8 cellular contexts compared by ENCODE assay signal in genomic region chr19:18282788-18283141, GRCh38. TPM values are rescaled to one million over a fixed set of nuclear protein-coding genes. Genes with fewer than 3 reads are reported as not detected.
DNase-seq lines count a peak whose midpoint lies in the region; ATAC-seq and TF ChIP-seq lines count a peak whose summit lies in the region.

No MANE protein-coding gene starts in this region.

- H3K9me3 ChIP-seq in thoracic aorta, result no peaks in the 10 kb centered on the region

- peaks cover 30% of the 10 kb centered on the region for H3K36me3 Mint-ChIP-seq in activated CD4-positive, alpha-beta T cell treated with anti-CD3 and anti-CD28 coated beads, Interleukin-2, amount 10 ng/mL, durations not matched to agents 24 days and 14 days (ENCODE audit: low read depth)

- H3K27me3 ChIP-seq in layer of hippocampus (ENCODE audit: control insufficient read depth, insufficient read depth, low read length) (no peaks in the 10 kb centered on the region), thoracic aorta (replicated peaks; ENCODE audit: insufficient read depth) (no peaks in the 10 kb centered on the region)

- H3K4me3 Mint-ChIP-seq in activated CD4-positive, alpha-beta T cell treated with anti-CD3 and anti-CD28 coated beads, Interleukin-2, amount 10 ng/mL, durations not matched to agents 24 days and 14 days, result peak overlapping the region; percentile 90

- H3K27ac Mint-ChIP-seq in activated CD4-positive, alpha-beta T cell treated with anti-CD3 and anti-CD28 coated beads, Interleukin-2, amount 10 ng/mL, durations not matched to agents 24 days and 14 days, result peak overlapping the region; percentile 98

- peaks cover 3% of the 10 kb centered on the region for H3K9me3 Mint-ChIP-seq in activated CD4-positive, alpha-beta T cell treated with anti-CD3 and anti-CD28 coated beads, Interleukin-2, amount 10 ng/mL, durations not matched to agents 24 days and 14 days

- no peak for TF ChIP-seq CTCF in thoracic aorta (IDR thresholded peaks at IDR 0.05)

- peaks cover 23 to 30% of the 10 kb centered on the region in 2 donors for H3K4me1 ChIP-seq in thoracic aorta (ENCODE audit: control insufficient read depth in 1 of 2, low read depth in 2 of 2)

- peaks cover 1% of the 10 kb centered on the region for H3K27me3 Mint-ChIP-seq in activated CD4-positive, alpha-beta T cell treated with anti-CD3 and anti-CD28 coated beads, Interleukin-2, amount 10 ng/mL, durations not matched to agents 24 days and 14 days

- peak; percentile 76 for DNase-seq in activated CD4-positive, alpha-beta T cell treated with anti-CD3 and anti-CD28 coated beads, Interleukin-2, amount 10 ng/mL, durations not matched to agents 24 days and 14 days
- no peak for DNase-seq in activated CD4-positive, alpha-beta T cell treated with anti-CD3 and anti-CD28 coated beads for 4 hours
- peak; percentile 58 to 65 for DNase-seq in activated T-cell treated with anti-CD3 and anti-CD28 coated beads, Interleukin-2, amount 50 U/mL, for 48 hours
- DNase-seq in thoracic aorta (ENCODE audit: low spot score), result no peak
- DNase-seq in stimulated activated CD4-positive, alpha-beta T cell treated with anti-CD3 and anti-CD28 coated beads, Interleukin-4, amount 100 ng/mL, for 1 hour, result no peak
- DNase-seq in A172 (ENCODE audit: low spot score), result no peak

- H3K36me3 ChIP-seq in thoracic aorta, result peaks cover 12% of the 10 kb centered on the region

- H3K4me1 Mint-ChIP-seq in activated CD4-positive, alpha-beta T cell treated with anti-CD3 and anti-CD28 coated beads, Interleukin-2, amount 10 ng/mL, durations not matched to agents 24 days and 14 days, result peaks cover 55% of the 10 kb centered on the region

- H3K27ac ChIP-seq in layer of hippocampus (ENCODE audit: low read depth, low read length) (peak overlapping the region; percentile 100), thoracic aorta (peak overlapping the region; percentile 99)

- peak overlapping the region; percentile 76 for H3K4me3 ChIP-seq in thoracic aorta

- intact Hi-C loops in activated CD4-positive, alpha-beta T cell treated with anti-CD3 and anti-CD28 coated beads, Interleukin-2, amount 10 ng/mL, durations not matched to agents 24 days and 14 days (cut with micrococcal nuclease), result no loop called here

- ATAC-seq in thoracic aorta (ENCODE audit: insufficient number of reproducible peaks, low FRiP score, low read depth) (no peak), GM19328 (IDR thresholded peaks at IDR 0.05; ENCODE audit: unreplicated experiment) (no peak)

RNA-seq across cellular contexts. Expression of gene JUND, which starts 1.3 kb away (rescaled TPM):
- total RNA-seq in activated CD4-positive, alpha-beta T cell treated with anti-CD3 and anti-CD28 coated beads, Interleukin-2, amount 10 ng/mL, durations not matched to agents 24 days and 14 days, result 382 and 413 TPM in 2 replicates
- total RNA-seq in thoracic aorta, result 100 to 1,000 TPM; 643 to 922 TPM
- total RNA-seq in A172 (2014; rRNA removed; shearing (Covaris generic)), result 91.3 and 129 TPM in 2 replicates

RNA-seq across cellular contexts. Expression of gene IQCN, which starts 8.5 kb away (rescaled TPM):
- total RNA-seq in activated CD4-positive, alpha-beta T cell treated with anti-CD3 and anti-CD28 coated beads, Interleukin-2, amount 10 ng/mL, durations not matched to agents 24 days and 14 days, result 2.3 and 3.0 TPM in 2 replicates
- 10 to 100 TPM in 1 of 2 donors, 1 to 10 TPM in 1; 8.7 to 29.2 TPM for total RNA-seq in thoracic aorta
- total RNA-seq in A172 (2014; rRNA removed; shearing (Covaris generic)), result 0.69 and 1.2 TPM in 2 replicates

RNA-seq across cellular contexts. Expression of gene LSM4, which starts 40.1 kb away (rescaled TPM):
- 217 and 225 TPM in 2 replicates for total RNA-seq in activated CD4-positive, alpha-beta T cell treated with anti-CD3 and anti-CD28 coated beads, Interleukin-2, amount 10 ng/mL, durations not matched to agents 24 days and 14 days
- 10 to 100 TPM; 74.8 to 90.2 TPM for total RNA-seq in thoracic aorta
- 403 and 478 TPM in 2 replicates for total RNA-seq in A172 (2014; rRNA removed; shearing (Covaris generic))

RNA-seq across cellular contexts. Expression of gene PDE4C, which starts 56.5 kb away (rescaled TPM):
- 0.14 and 0.37 TPM in 2 replicates for total RNA-seq in activated CD4-positive, alpha-beta T cell treated with anti-CD3 and anti-CD28 coated beads, Interleukin-2, amount 10 ng/mL, durations not matched to agents 24 days and 14 days
- total RNA-seq in thoracic aorta, result under 1 TPM; 0.41 to 0.42 TPM
- 0.02 TPM in 1 of 2 replicates, not detected in the other for total RNA-seq in A172 (2014; rRNA removed; shearing (Covaris generic))

RNA-seq across cellular contexts. Expression of gene PGPEP1, which starts 57.6 kb away (rescaled TPM):
- 14.6 and 18.5 TPM in 2 replicates for total RNA-seq in activated CD4-positive, alpha-beta T cell treated with anti-CD3 and anti-CD28 coated beads, Interleukin-2, amount 10 ng/mL, durations not matched to agents 24 days and 14 days
- 10 to 100 TPM; 23.7 TPM for total RNA-seq in thoracic aorta
- total RNA-seq in A172 (2014; rRNA removed; shearing (Covaris generic)), result 14.6 and 19.1 TPM in 2 replicates

Comparison
In these comparisons a context has a peak if more than half of its experiments do, and no peak if none do; other contexts are left out.
1. DNase-seq: peak in activated CD4-positive, alpha-beta T cell treated with anti-CD3 and anti-CD28 coated beads, Interleukin-2, amount 10 ng/mL, durations not matched to agents 24 days and 14 days (single experiment) and activated T-cell treated with anti-CD3 and anti-CD28 coated beads, Interleukin-2, amount 50 U/mL, for 48 hours (2 of 2); none in activated CD4-positive, alpha-beta T cell treated with anti-CD3 and anti-CD28 coated beads for 4 hours (0 of 2), thoracic aorta (single experiment), stimulated activated CD4-positive, alpha-beta T cell treated with anti-CD3 and anti-CD28 coated beads, Interleukin-4, amount 100 ng/mL, for 1 hour (single experiment) and A172 (single experiment).